8 cellular contexts compared by ENCODE assay signal in genomic region chr12:13197526-13198141, GRCh38. TPM values are rescaled to one million over a fixed set of nuclear protein-coding genes. Genes with fewer than 3 reads are reported as not detected.
DNase-seq lines count a peak whose midpoint lies in the region; ATAC-seq, FAIRE-seq and TF ChIP-seq lines count a peak whose summit lies in the region.

No MANE protein-coding gene starts in this region.

- peaks cover 6 to 9% (median 9%) of the 10 kb centered on the region in 3 donors for H3K27me3 Mint-ChIP-seq in CD14-positive monocyte (ENCODE audit: low read depth in 3 of 3)

- peak overlapping the region; percentile 84 to 89 for H3K4me3 Mint-ChIP-seq in CD14-positive monocyte

- no peak for TF ChIP-seq POLR2A in Peyer's patch (IDR thresholded peaks at IDR 0.05)

- H3K4me1 Mint-ChIP-seq in CD14-positive monocyte: peaks cover 61% of the 10 kb centered on the region

- H3K36me3 ChIP-seq in Peyer's patch (no peaks in the 10 kb centered on the region), pancreas (no peaks in the 10 kb centered on the region)

- H3K27ac Mint-ChIP-seq in CD14-positive monocyte: peak overlapping the region; percentile 33 to 91 (median 78)

- no peaks in the 10 kb centered on the region for H3K9me3 ChIP-seq in Peyer's patch
- H3K9me3 ChIP-seq in pancreas: no peaks in the 10 kb centered on the region

- H3K27ac ChIP-seq in Peyer's patch (peak overlapping the region; percentile 61 to 95 (median 82)), epithelial cell of prostate (peak overlapping the region; percentile 90), pancreas (peak overlapping the region; percentile 17 to 66 (median 27))

- TF ChIP-seq CTCF in CD14-positive monocyte (IDR thresholded peaks at IDR 0.05) (no peak), Peyer's patch (IDR thresholded peaks at IDR 0.05) (no peak), pancreas (IDR thresholded peaks at IDR 0.05) (no peak)

- peaks cover 0 to 2% of the 10 kb centered on the region in 2 donors for H3K36me3 Mint-ChIP-seq in CD14-positive monocyte

- DNase-seq in CD14-positive monocyte (ENCODE audit: low spot score): no peak
- no peak for DNase-seq in Peyer's patch
- no peak for DNase-seq in epithelial cell of prostate (ENCODE audit: low read depth, low spot score)
- no peak for DNase-seq in pancreas
- DNase-seq in DMS53 (lab: John Stamatoyannopoulos, UW): no peak
- DNase-seq in activated CD4-positive, alpha-beta T cell treated with anti-CD3 and anti-CD28 coated beads for 4 hours: no peak
- no peak for DNase-seq in NCI-H524 treated with DMSO at 0.1 percent for 48 hours (lab: John Stamatoyannopoulos, UW)

- H3K4me1 ChIP-seq in Peyer's patch (peaks cover 0 to 40% (median 6%) of the 10 kb centered on the region in 4 donors), pancreas (peaks cover 0 to 6% (median 0%) of the 10 kb centered on the region in 3 donors)

- H3K4me3 ChIP-seq in Peyer's patch (peak overlapping the region in 3 of 4 donors; percentile 37 to 60 (median 51)), pancreas (peak overlapping the region in 2 of 4 donors; percentile 18 to 35)

- 68 to 76% methylated on average over 9 of the region's 9 CpGs for WGBS in pancreas, 2 donors

- FAIRE-seq in pancreas (lab: Jason Lieb, UNC): no peak

- ATAC-seq in pancreas (peak in 1 of 4 donors; percentile 23), GM19023 (IDR thresholded peaks at IDR 0.05; ENCODE audit: unreplicated experiment) (no peak)

- peaks cover 0 to 4% (median 0%) of the 10 kb centered on the region in 7 donors for H3K9me3 Mint-ChIP-seq in CD14-positive monocyte

- intact Hi-C loops in CD14-positive monocyte (cut with micrococcal nuclease) (loop anchor here in 1 of 2 donors (2.0 kb wide), 2 partner anchors 33 to 97 kb away; no protein-coding TSS in a partner anchor), pancreas (cut with DNase I) (no loop called here)

- H3K27me3 ChIP-seq in Peyer's patch (no peaks in the 10 kb centered on the region), pancreas (no peaks in the 10 kb centered on the region)

RNA-seq across cellular contexts. Expression of gene EMP1, which starts 1.1 kb away (rescaled TPM):
- polyA plus RNA-seq in CD14-positive monocyte (1 to 10 TPM; 2.7 to 3.1 TPM), pancreas (10 to 100 TPM in 1 of 2 donors, 1 to 10 TPM in 1; 5.8 to 10.2 TPM)
- total RNA-seq in Peyer's patch (100 to 1,000 TPM in 1 of 4 donors, 10 to 100 TPM in 3; 37.1 to 110 (median 87.3) TPM), pancreas (10 to 100 TPM; 11.5 to 43.4 (median 31.4) TPM)

Comparison
In these comparisons a context has a peak if more than half of its experiments do, and no peak if none do; other contexts are left out.
1. H3K27ac ChIP-seq: peak in every context shown above with its lines; median percentile 90 in epithelial cell of prostate; 82 in Peyer's patch; 27 in pancreas.